Comparison of ENCODE assay signal across 11 cellular contexts in genomic region chr4:145920205-145920604, GRCh38. TPM values are rescaled to one million over a fixed set of nuclear protein-coding genes. Genes with fewer than 3 reads are reported as not detected.
DNase-seq lines count a peak whose midpoint lies in the region; ATAC-seq, FAIRE-seq and TF ChIP-seq lines count a peak whose summit lies in the region.
"Had no signal": no experiment of that assay in that cellular context is flagged by ENCODE, and none has a peak within 500 bp of the region (broad histone marks: within the 10 kb centered on the region; RNA-seq: fewer than 3 reads in every experiment).

No MANE protein-coding gene starts in this region.

- intact Hi-C loops in HepG2 (cut with micrococcal nuclease; ENCODE audit: unreplicated experiment): no loop called here

- CTCF ChIA-PET in HepG2 (lab: Yijun Ruan, JAX; ENCODE audit: low intra/inter-chr PET ratio, low total read pairs): no interaction called here

- H2AFZ ChIP-seq in HepG2 (ENCODE audit: low read length): no peak overlapping the region
- H2AFZ ChIP-seq: parathyroid adenoma had no signal

- BruUV-seq in HepG2 (replicated peaks; lab: Mats Ljungman, UMichigan): no TSS peak

- no peaks in the 10 kb centered on the region for H3K27me3 ChIP-seq in HepG2 (ENCODE audit: control insufficient read depth in 1 of 2, insufficient read depth in 2 of 2, low read length in 2 of 2)

- TF ChIP-seq POLR2A in HepG2 (IDR thresholded peaks at IDR 0.05; ENCODE audit: insufficient read depth in 1 of 2, low read depth in 2 of 2, low read length in 2 of 2) (no peak), GM12891 (IDR thresholded peaks at IDR 0.05; ENCODE audit: low read depth, low read length) (no peak)

- no peak for TF ChIP-seq RAD21 in HepG2 (CRISPR knock-in tag; IDR thresholded peaks at IDR 0.05)

- FAIRE-seq in HepG2 (lab: Jason Lieb, UNC) (no peak), urothelium cell line (lab: Jason Lieb, UNC) (peak; percentile 55), GM12891 (lab: Jason Lieb, UNC) (no peak)

- DNase-seq in KBM-7 (peak; percentile 49), choroid plexus epithelial cell (ENCODE audit: low read depth) (peak; percentile 96), HepG2 (ENCODE audit: low spot score) (no peak), urothelium cell line (ENCODE audit: low spot score) (peak; percentile 62), C1 segment of cervical spinal cord (lab: John Stamatoyannopoulos, UW) (no peak), UCSD-AML1 (lab: John Stamatoyannopoulos, UW; ENCODE audit: unreplicated experiment) (no peak), GM12891 (ENCODE audit: insufficient read length, low spot score) (no peak)
- DNase-seq: activated CD8-positive, alpha-beta memory T cell treated with anti-CD3 and anti-CD28 coated beads, Interleukin-2, amount 50 U/mL, for 48 hours; Karpas-422; NCI-H526 treated with DMSO at 0.1 percent for 48 hours had no signal

- H3K4me3 ChIP-seq in choroid plexus epithelial cell (ENCODE audit: low read depth, low read length) (no peak overlapping the region), HepG2 (replicated peaks in 1 of 3; ENCODE audit: insufficient read depth in 1 of 3, low read depth in 2 of 3, low read length in 3 of 3) (no peak overlapping the region)

- in situ Hi-C loops in KBM-7 (cut with MboI; ENCODE audit: low pct_unique_long_range_greater_than_20kb, low sequenced_read_pairs): no loop called here
- in situ Hi-C loops in HepG2 (cut with HindIII; ENCODE audit: extremely low pct_ligation_motif_present, low pct_unique_long_range_greater_than_20kb): no loop called here

- H3K27ac ChIP-seq in HepG2 (ENCODE audit: extremely low read length, insufficient read depth, low read length): no peak overlapping the region
- H3K27ac ChIP-seq: parathyroid adenoma had no signal

- no peaks in the 10 kb centered on the region for H3K36me3 ChIP-seq in HepG2 (replicated peaks in 1 of 2; ENCODE audit: control insufficient read depth in 1 of 2, insufficient read depth in 2 of 2, low read length in 2 of 2)

- 91% methylated on average over 7 of the region's 8 CpGs for WGBS in HepG2 (ENCODE audit: low lambda C conversion rate)

- TF ChIP-seq CTCF in choroid plexus epithelial cell (conservative IDR thresholded peaks at IDR 0.05; ENCODE audit: low read depth, low read length) (no peak), HepG2 (CRISPR knock-in tag; IDR thresholded peaks at IDR 0.05) (no peak)

- no peak for TF ChIP-seq EP300 in HepG2 (IDR thresholded peaks at IDR 0.05; ENCODE audit: low read depth in 2 of 2, low read length in 2 of 2)
- TF ChIP-seq EP300 in HepG2 (CRISPR knock-in tag; IDR thresholded peaks at IDR 0.05; ENCODE audit: borderline replicate concordance): no peak

- no peak overlapping the region for H3K9ac ChIP-seq in HepG2 (ENCODE audit: insufficient read depth, low read depth, low read length)
- H3K9ac ChIP-seq: parathyroid adenoma had no signal

- H3K9me3 ChIP-seq in HepG2 (ENCODE audit: low read length): no peaks in the 10 kb centered on the region

- no peaks in the 10 kb centered on the region for H3K4me1 ChIP-seq in HepG2 (ENCODE audit: insufficient read depth, low read length)
- H3K4me1 ChIP-seq: parathyroid adenoma had no signal

- POLR2A ChIA-PET in HepG2 (lab: Yijun Ruan, JAX): no interaction called here

- no peaks in the 10 kb centered on the region for H3K79me2 ChIP-seq in HepG2 (ENCODE audit: insufficient read depth, low read length)

- no peaks in the 10 kb centered on the region for H4K20me1 ChIP-seq in HepG2 (ENCODE audit: insufficient read depth, low read length)

- no peak for ATAC-seq in HepG2

- no peak overlapping the region for H3K4me2 ChIP-seq in HepG2 (ENCODE audit: low read depth, low read length)

TF ChIP-seq in GM12891, 5 proteins besides CTCF, POLR2A, EP300 and RAD21:
- TF ChIP-seq PAX5 (IDR thresholded peaks at IDR 0.05; ENCODE audit: insufficient read depth, low read length, severe bottlenecking) (no peak), TAF1 (IDR thresholded peaks at IDR 0.05; ENCODE audit: low read depth, low read length) (no peak), SPI1 (IDR thresholded peaks at IDR 0.05; ENCODE audit: low read depth, low read length) (no peak)

RNA-seq across cellular contexts. Expression of gene ZNF827, which starts 18.4 kb away (rescaled TPM):
- 1.8 and 2.8 TPM in 2 replicates for total RNA-seq in HepG2 (2016; rRNA removed; fragmentation: Illumina TruSeq; extraction: Trizol)
- total RNA-seq in HepG2 (2016; cell fraction: cytosol; rRNA removed; fragmentation: Illumina TruSeq; extraction: Trizol; ENCODE audit: low read depth): 4.8 and 6.6 TPM in 2 replicates
- total RNA-seq in HepG2 (2016; cell fraction: insoluble cytoplasmic fraction; rRNA removed; fragmentation: Illumina TruSeq; extraction: Trizol): 1.6 and 3.1 TPM in 2 replicates
- 3.7 and 3.8 TPM in 2 replicates for total RNA-seq in HepG2 (2016; cell fraction: membrane; rRNA removed; fragmentation: Illumina TruSeq; extraction: Trizol)
- total RNA-seq in HepG2 (2016; cell fraction: nucleus; rRNA removed; fragmentation: Illumina TruSeq; extraction: Trizol): 11.3 and 11.8 TPM in 2 replicates
- polyA plus RNA-seq in HepG2 (2011; rRNA removed): 2.8 and 3.9 TPM in 2 replicates
- 2.1 and 3.7 TPM in 2 replicates for polyA plus RNA-seq in HepG2 (2011; cell fraction: cytosol; rRNA removed)
- 22.9 and 29.9 TPM in 2 replicates for polyA plus RNA-seq in HepG2 (2011; cell fraction: nucleus; rRNA removed)
- 1.9 and 2.3 TPM in 2 replicates for polyA plus RNA-seq in HepG2 (2012)
- polyA plus RNA-seq in HepG2 (2016; cell fraction: cytosol; fragmentation: Illumina TruSeq; extraction: Trizol; ENCODE audit: low read depth): 0.08 and 0.29 TPM in 2 replicates
- polyA plus RNA-seq in HepG2 (2016; cell fraction: insoluble cytoplasmic fraction; fragmentation: Illumina TruSeq; extraction: Trizol; ENCODE audit: low read depth): 1.8 and 2.7 TPM in 2 replicates
- polyA plus RNA-seq in HepG2 (2016; cell fraction: membrane; fragmentation: Illumina TruSeq; extraction: Trizol; ENCODE audit: low read depth): 0.27 and 0.43 TPM in 2 replicates
- 10.3 and 11.8 TPM in 2 replicates for polyA plus RNA-seq in HepG2 (2016; cell fraction: nucleus; fragmentation: Illumina TruSeq; extraction: Trizol; ENCODE audit: insufficient read depth, low read depth)
- polyA minus RNA-seq in HepG2 (2011; rRNA and poly(A)+ RNA removed; ENCODE audit: low replicate concordance): 13.0 TPM in 1 of 2 replicates, not detected in the other
- 4.4 and 6.9 TPM in 2 replicates for polyA minus RNA-seq in HepG2 (2011; cell fraction: cytosol; rRNA and poly(A)+ RNA removed)
- 37.1 and 39.4 TPM in 2 replicates for polyA minus RNA-seq in HepG2 (2011; cell fraction: nucleus; rRNA and poly(A)+ RNA removed)
- 9.4 TPM for polyA plus RNA-seq in GM12891 (2012; ENCODE audit: low read depth, missing spikeins)

Comparison
In these comparisons a context has a peak if more than half of its experiments do, and no peak if none do; other contexts are left out.
1. DNase-seq: peak in KBM-7 (single experiment), choroid plexus epithelial cell (single experiment) and urothelium cell line (single experiment); none in HepG2 (single experiment), C1 segment of cervical spinal cord (0 of 14), UCSD-AML1 (single experiment) and GM12891 (single experiment).